ENCODE assay signal across 1 cellular context in genomic region chr9:137520614-137521404, GRCh38.
A peak's percentile ranks its signal among the peaks of the same experiment; 100 is the strongest.
TF ChIP-seq lines count a peak whose summit lies in the region.

No MANE protein-coding gene starts in this region.

TF ChIP-seq in HepG2, 621 proteins besides CTCF, POLR2A, EP300 and RAD21:
- TF ChIP-seq ZBTB33 (CRISPR knock-in tag; IDR thresholded peaks at IDR 0.05) (peak; percentile 85), JARID2 (CRISPR knock-in tag; IDR thresholded peaks at IDR 0.05; ENCODE audit: insufficient replicate concordance) (no peak), BHLHE40 (IDR thresholded peaks at IDR 0.05; ENCODE audit: low read length) (no peak), MAZ (IDR thresholded peaks at IDR 0.05; ENCODE audit: borderline replicate concordance, low read depth, low read length) (no peak), MAZ (CRISPR knock-in tag; IDR thresholded peaks at IDR 0.05; ENCODE audit: low read depth) (no peak), MXD4 (CRISPR knock-in tag; IDR thresholded peaks at IDR 0.05) (no peak), ZBTB8A (CRISPR knock-in tag; IDR thresholded peaks at IDR 0.05; ENCODE audit: borderline replicate concordance, low read depth) (no peak), ZNF614 (CRISPR knock-in tag; IDR thresholded peaks at IDR 0.05; ENCODE audit: borderline replicate concordance) (no peak), ZNF33A (CRISPR knock-in tag; IDR thresholded peaks at IDR 0.05; ENCODE audit: borderline replicate concordance) (no peak), ZFP62 (CRISPR knock-in tag; IDR thresholded peaks at IDR 0.05) (no peak), NFIC (IDR thresholded peaks at IDR 0.05; ENCODE audit: low read length) (no peak), ZNF773 (CRISPR knock-in tag; IDR thresholded peaks at IDR 0.05; ENCODE audit: borderline replicate concordance) (no peak), HOXA7 (CRISPR knock-in tag; IDR thresholded peaks at IDR 0.05) (no peak), NR2C2 (CRISPR knock-in tag; IDR thresholded peaks at IDR 0.05; ENCODE audit: borderline replicate concordance) (0 out of 2 replicates have a peak, but pooled peaks have one; percentile 19), ZBTB14 (CRISPR knock-in tag; IDR thresholded peaks at IDR 0.05) (no peak), ZNF7 (CRISPR knock-in tag; IDR thresholded peaks at IDR 0.05) (no peak), ZFYVE20 (CRISPR knock-in tag; IDR thresholded peaks at IDR 0.05; ENCODE audit: borderline replicate concordance, low read depth) (no peak)
